ENCODE assay signal across 15 cellular contexts in genomic region chrX:153768311-153769157, GRCh38. TPM values are rescaled to one million over a fixed set of nuclear protein-coding genes. Genes with fewer than 3 reads are reported as not detected.
DNase-seq lines count a peak whose midpoint lies in the region; ATAC-seq and TF ChIP-seq lines count a peak whose summit lies in the region.
"Had no signal": no experiment of that assay in that cellular context is flagged by ENCODE, and none has a peak within 500 bp of the region (broad histone marks: within the 10 kb centered on the region; RNA-seq: fewer than 3 reads in every experiment).

No MANE protein-coding gene starts in this region.

- TF ChIP-seq CTCF in NB4 (IDR thresholded peaks at IDR 0.05; ENCODE audit: low read depth, low read length) (peak; percentile 35), foreskin keratinocyte (conservative IDR thresholded peaks at IDR 0.05) (peak; percentile 8), transverse colon (IDR thresholded peaks at IDR 0.05) (no peak)

- ATAC-seq in foreskin keratinocyte (no peak), GM21723 (IDR thresholded peaks at IDR 0.05; ENCODE audit: unreplicated experiment) (no peak), HG03280 (IDR thresholded peaks at IDR 0.05; ENCODE audit: unreplicated experiment) (no peak)
- ATAC-seq: GM12878 had no signal

- H3K36me3 ChIP-seq in transverse colon, result no peaks in the 10 kb centered on the region
- H3K36me3 ChIP-seq: colonic mucosa had no signal

- in situ Hi-C loops in transverse colon (cut with MboI; ENCODE audit: low pct_ligation_motif_present in 1 of 4, low pct_unique_long_range_greater_than_20kb in 1 of 4, low sequenced_read_pairs in 3 of 4), result loop anchor here in 1 of 4 donors (25.0 kb wide), 1 partner anchor 194 kb away; the partner anchor contains the start of genes HCFC1 and TMEM187

- DNase-seq in activated naive CD4-positive, alpha-beta T cell treated with anti-CD3 and anti-CD28 coated beads, Interleukin-2, amount 50 U/mL, for 16 hours, result peak; percentile 7
- no peak for DNase-seq in activated naive CD4-positive, alpha-beta T cell (lab: John Stamatoyannopoulos, UW)
- DNase-seq in NB4 (ENCODE audit: low read depth), result no peak
- DNase-seq in foreskin keratinocyte, result no peak
- peak; percentile 7 for DNase-seq in transverse colon
- no peak for DNase-seq in superior temporal gyrus (ENCODE audit: extremely low spot score)
- DNase-seq: colonic mucosa; esophagus squamous epithelium; NCI-H2081 treated with DMSO at 0.1 percent for 48 hours; NCI-H748 treated with DMSO at 0.1 percent for 48 hours; stimulated activated CD4-positive, alpha-beta T cell treated with anti-CD3 and anti-CD28 coated beads, Interleukin-12 subunit alpha, Interleukin-12 subunit beta, amount 100 ng/mL, for 4 hours had no signal

- no peak for TF ChIP-seq EP300 in transverse colon (IDR thresholded peaks at IDR 0.05; ENCODE audit: low read depth)

- no peaks in the 10 kb centered on the region for H3K9me3 ChIP-seq in transverse colon
- H3K9me3 ChIP-seq: colonic mucosa, esophagus squamous epithelium had no signal

- WGBS in transverse colon (ENCODE audit: low coverage in 1 of 2), 2 donors, result 75% methylated on average over 22 of the region's 22 CpGs; no CpG with 5 or more reads in 1 of the 2 donors

- H3K27ac ChIP-seq in foreskin keratinocyte (no peak overlapping the region), transverse colon (no peak overlapping the region)
- H3K27ac ChIP-seq: colonic mucosa, esophagus squamous epithelium had no signal

- H3K4me3 ChIP-seq in NB4 (ENCODE audit: low read depth, low read length) (no peak overlapping the region), transverse colon (no peak overlapping the region)
- H3K4me3 ChIP-seq: colonic mucosa, esophagus squamous epithelium, GM12878 had no signal

- no peaks in the 10 kb centered on the region for H3K27me3 ChIP-seq in foreskin keratinocyte
- H3K27me3 ChIP-seq in transverse colon, result no peaks in the 10 kb centered on the region
- H3K27me3 ChIP-seq: esophagus squamous epithelium had no signal

- TF ChIP-seq POLR2A in NB4 (IDR thresholded peaks at IDR 0.05; ENCODE audit: extremely low read depth, insufficient read length) (no peak), transverse colon (IDR thresholded peaks at IDR 0.05) (no peak)

- intact Hi-C loops in transverse colon (cut with DNase I; ENCODE audit: low total_unique reads), result loop anchor here (5.0 kb wide), 1 partner anchor 184 kb away; no protein-coding TSS in a partner anchor

- H3K4me1 ChIP-seq in foreskin keratinocyte, result no peaks in the 10 kb centered on the region
- no peaks in the 10 kb centered on the region for H3K4me1 ChIP-seq in transverse colon
- H3K4me1 ChIP-seq: colonic mucosa had no signal

RNA-seq across cellular contexts. Expression of gene PLXNB3, which starts 4.5 kb away (rescaled TPM):
- total RNA-seq in foreskin keratinocyte (5.3 and 5.4 TPM in 2 replicates), transverse colon (10 to 100 TPM in 2 of 4 donors, 1 to 10 TPM in 2; 3.1 to 46.2 (median 24.7) TPM)
- polyA plus RNA-seq in foreskin keratinocyte, result 6.1 and 8.3 TPM in 2 replicates

RNA-seq across cellular contexts. Expression of gene SRPK3, which starts 12.3 kb away (rescaled TPM):
- total RNA-seq in foreskin keratinocyte, result 0.03 and 0.04 TPM in 2 replicates
- 0.10 and 0.15 TPM in 2 replicates for polyA plus RNA-seq in foreskin keratinocyte
- total RNA-seq in transverse colon, result 1 to 10 TPM in 2 of 4 donors, under 1 TPM in 2; 0.64 to 3.8 (median 1.3) TPM
- total RNA-seq: activated CD8-positive, alpha-beta memory T cell treated with anti-CD3 and anti-CD28 coated beads for 36 hours; GM12878 had no signal

RNA-seq across cellular contexts. Expression of gene IDH3G, which starts 25.6 kb away (rescaled TPM):
- total RNA-seq in foreskin keratinocyte (42.9 and 47.4 TPM in 2 replicates), transverse colon (100 to 1,000 TPM in 2 of 4 donors, 10 to 100 TPM in 2; 77.5 to 203 (median 117) TPM)
- 57.0 and 61.4 TPM in 2 replicates for polyA plus RNA-seq in foreskin keratinocyte

RNA-seq across cellular contexts. Expression of gene SSR4, which starts 25.9 kb away (rescaled TPM):
- 242 and 269 TPM in 2 replicates for total RNA-seq in foreskin keratinocyte
- 386 and 429 TPM in 2 replicates for polyA plus RNA-seq in foreskin keratinocyte
- total RNA-seq in transverse colon, result 100 to 1,000 TPM in 2 of 4 donors, 10 to 100 TPM in 2; 16.1 to 165 (median 95.8) TPM

RNA-seq across cellular contexts. Expression of gene ABCD1, which starts 43.9 kb away (rescaled TPM):
- 2.2 and 3.2 TPM in 2 replicates for total RNA-seq in foreskin keratinocyte
- polyA plus RNA-seq in foreskin keratinocyte, result 1.6 and 2.3 TPM in 2 replicates
- 10 to 100 TPM in 3 of 4 donors, 1 to 10 TPM in 1; 7.0 to 50.5 (median 18.1) TPM for total RNA-seq in transverse colon

Comparison
In these comparisons a context has a peak if more than half of its experiments do, and no peak if none do; other contexts are left out.
1. DNase-seq: peak in activated naive CD4-positive, alpha-beta T cell treated with anti-CD3 and anti-CD28 coated beads, Interleukin-2, amount 50 U/mL, for 16 hours (single experiment) and transverse colon (single experiment); none in activated naive CD4-positive, alpha-beta T cell (0 of 4), NB4 (single experiment), foreskin keratinocyte (0 of 2) and superior temporal gyrus (single experiment).
2. CTCF ChIP-seq: peak in NB4 (single experiment) and foreskin keratinocyte (single experiment); none in transverse colon (0 of 5).